8 cellular contexts compared by ENCODE assay signal in the genomic region with DNA sequence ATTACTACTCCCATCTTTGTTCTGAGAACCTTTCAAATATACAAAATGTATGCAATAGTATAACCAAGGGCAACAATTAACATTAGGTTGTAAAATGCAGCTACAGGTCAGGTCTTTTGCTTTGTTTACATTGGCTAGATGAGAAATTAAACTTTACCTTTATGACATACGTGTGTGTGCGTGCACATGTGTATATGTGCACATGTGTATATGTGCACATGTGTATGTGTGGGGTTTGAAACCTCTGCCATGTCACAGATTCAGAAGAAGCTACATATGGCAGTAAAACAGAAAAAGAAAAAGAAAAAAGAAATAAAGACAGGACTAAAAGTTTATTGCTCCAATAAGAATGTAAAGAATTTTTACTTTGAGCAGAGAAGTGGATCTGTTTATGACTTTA.
"Had no signal": no experiment of that assay in that cellular context is flagged by ENCODE, and none has a peak within 500 bp of the region (broad histone marks: within the 10 kb centered on the region; RNA-seq: fewer than 3 reads in every experiment).

No MANE protein-coding gene starts in this region.

- H3K4me3 ChIP-seq: K562 had no signal

- DNase-seq: IMR-90, KBM-7, KG1 had no signal

- H3K27me3 Mint-ChIP-seq: IgD-negative memory B cell had no signal

- H3K27ac Mint-ChIP-seq: IgD-negative memory B cell had no signal

- H3K9ac ChIP-seq: KMS-11 had no signal

- FAIRE-seq: HTR-8/SVneo, K562 had no signal

- H3K4me3 Mint-ChIP-seq: IgD-negative memory B cell had no signal

- H3K27ac ChIP-seq: HL-60, KMS-11 had no signal

- H3K4me2 ChIP-seq: KMS-11 had no signal

- ATAC-seq: K562 had no signal
